9 cellular contexts compared by ENCODE assay signal in the genomic region with DNA sequence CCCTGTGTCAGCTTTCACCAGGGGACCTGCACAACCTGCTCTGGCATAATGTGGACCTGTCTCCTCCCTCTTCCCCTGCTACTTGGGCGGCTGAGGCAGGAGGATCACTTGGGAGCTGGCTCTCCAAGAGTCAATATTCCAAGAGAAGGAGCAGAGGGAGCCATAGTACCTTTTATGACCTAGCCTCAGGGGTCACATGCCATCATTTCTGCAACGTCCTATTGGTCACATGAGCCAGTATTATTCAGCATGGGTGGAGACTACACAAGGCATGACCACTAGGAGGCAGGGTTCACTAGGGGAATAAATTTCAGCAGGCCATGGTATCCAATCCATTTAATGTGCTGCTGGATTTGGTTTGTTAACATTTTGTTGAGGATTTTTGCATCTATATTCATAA.
DNase-seq lines count a peak whose midpoint lies in the region; TF ChIP-seq lines count a peak whose summit lies in the region.
"Had no signal": no experiment of that assay in that cellular context is flagged by ENCODE, and none has a peak within 500 bp of the region (broad histone marks: within the 10 kb centered on the region; RNA-seq: fewer than 3 reads in every experiment).

No MANE protein-coding gene starts in this region.

- DNase-seq in GM10266 (ENCODE audit: extremely low spot score), result no peak
- DNase-seq in MV-4-11 (lab: John Stamatoyannopoulos, UW), result peak; percentile 59
- peak; percentile 60 to 67 for DNase-seq in activated T-cell treated with anti-CD3 and anti-CD28 coated beads, Interleukin-2, amount 50 U/mL, for 48 hours
- DNase-seq in kidney tubule cell (ENCODE audit: low spot score), result peak; percentile 23
- DNase-seq in COLO829 (ENCODE audit: low spot score), result no peak
- no peak for DNase-seq in anterior cingulate cortex (lab: John Stamatoyannopoulos, UW)
- DNase-seq in GM19240 (ENCODE audit: insufficient read length, low spot score), result no peak
- DNase-seq in tibial artery, result no peak

- no peak overlapping the region for H3K4me3 ChIP-seq in tibial artery
- H3K4me3 ChIP-seq: SK-N-MC had no signal

- H3K4me1 ChIP-seq in tibial artery, result no peaks in the 10 kb centered on the region

- TF ChIP-seq CTCF in GM10266 (IDR thresholded peaks at IDR 0.05; ENCODE audit: control insufficient read depth, insufficient read depth, low read depth, missing control alignments) (peak; percentile 44), tibial artery (IDR thresholded peaks at IDR 0.05) (no peak)

- peaks cover 0 to 19% of the 10 kb centered on the region in 2 donors for H3K27me3 ChIP-seq in tibial artery

- no peaks in the 10 kb centered on the region for H3K36me3 ChIP-seq in tibial artery

- peaks cover 2 to 11% (median 6%) of the 10 kb centered on the region in 3 donors for H3K9me3 ChIP-seq in tibial artery

- H3K27ac ChIP-seq in tibial artery, result no peak overlapping the region
- H3K27ac ChIP-seq: SK-N-MC had no signal

- intact Hi-C loops in tibial artery (cut with DNase I; ENCODE audit: low total_unique reads), result no loop called here

Comparison
In these comparisons a context has a peak if more than half of its experiments do, and no peak if none do; other contexts are left out.
1. DNase-seq: peak in MV-4-11 (single experiment), activated T-cell treated with anti-CD3 and anti-CD28 coated beads, Interleukin-2, amount 50 U/mL, for 48 hours (2 of 2) and kidney tubule cell (single experiment); none in GM10266 (single experiment), COLO829 (single experiment), anterior cingulate cortex (0 of 58), GM19240 (single experiment) and tibial artery (0 of 2).